8 cellular contexts compared by ENCODE assay signal in the genomic region with DNA sequence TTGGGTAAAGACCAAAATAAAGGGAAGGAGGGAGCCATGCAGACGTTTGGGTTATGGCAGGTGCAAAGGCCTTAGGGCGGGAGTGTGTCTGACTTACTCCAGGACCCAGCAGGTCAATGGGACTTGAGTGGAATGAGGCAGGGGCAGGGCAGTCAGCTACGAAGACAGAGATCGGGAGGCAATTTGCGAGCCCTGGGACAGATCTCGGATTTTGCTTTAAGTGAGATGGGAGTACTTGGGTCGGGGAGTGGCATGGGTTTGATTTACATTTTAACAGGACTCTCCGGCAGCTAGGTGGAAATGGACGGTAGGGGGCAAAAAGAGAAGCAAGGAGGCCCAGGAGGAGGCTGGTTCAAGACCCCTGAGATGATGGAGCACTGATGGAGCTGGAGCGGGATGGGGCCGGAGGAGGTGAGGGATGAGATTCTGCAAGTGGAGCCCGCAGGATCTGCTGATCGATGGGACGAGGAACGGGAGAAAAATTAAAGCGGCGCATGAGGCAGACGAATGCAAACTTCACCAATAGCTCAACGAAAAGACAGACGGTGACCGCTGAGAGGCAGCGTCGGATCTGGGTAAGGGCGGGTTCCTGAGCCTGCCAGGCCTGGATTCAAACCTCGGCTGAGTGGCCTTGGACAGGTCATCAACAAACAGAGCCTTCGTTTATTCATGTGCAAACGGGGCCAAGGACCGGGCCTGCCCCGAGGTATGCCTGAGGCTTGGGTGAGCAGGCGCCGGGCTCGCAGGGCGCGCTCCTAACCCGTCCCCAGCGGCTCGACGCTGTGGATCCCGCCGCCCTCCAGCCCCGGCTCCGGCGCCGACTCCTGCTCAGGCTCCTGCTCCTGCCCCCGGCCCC. TPM values are rescaled to one million over a fixed set of nuclear protein-coding genes. Genes with fewer than 3 reads are reported as not detected.
DNase-seq lines count a peak whose midpoint lies in the region; ATAC-seq and TF ChIP-seq lines count a peak whose summit lies in the region.

No MANE protein-coding gene starts in this region.

- H3K4me1 Mint-ChIP-seq in immature natural killer cell: peaks cover 41 to 53% of the 10 kb centered on the region in 2 donors

- peaks cover 3 to 7% (median 6%) of the 10 kb centered on the region in 3 donors for H3K36me3 Mint-ChIP-seq in immature natural killer cell

- H3K9me3 Mint-ChIP-seq in immature natural killer cell: no peaks in the 10 kb centered on the region

- peak overlapping the region; percentile 34 to 57 for H3K4me3 ChIP-seq in cardiac fibroblast (replicated peaks in 1 of 2; ENCODE audit: low read depth in 2 of 2, low read length in 2 of 2)

- H3K4me3 Mint-ChIP-seq in immature natural killer cell: peak overlapping the region; percentile 90 to 95 (median 91)

- peak overlapping the region; percentile 86 to 97 (median 93) for H3K27ac Mint-ChIP-seq in immature natural killer cell

- peak; percentile 64 for ATAC-seq in HG02870 (IDR thresholded peaks at IDR 0.05; ENCODE audit: unreplicated experiment)

- TF ChIP-seq CTCF in cardiac fibroblast (IDR thresholded peaks at IDR 0.05; ENCODE audit: low read depth, low read length): peak; percentile 30

- peak; percentile 90 for DNase-seq in activated effector memory CD4-positive, alpha-beta T cell treated with anti-CD3 and anti-CD28 coated beads, Interleukin-2, amount 50 U/mL, for 16 hours
- DNase-seq in activated effector memory CD4-positive, alpha-beta T cell treated with Interleukin-2 at 50 U/mL for 16 hours: no peak
- DNase-seq in NCI-H146 (lab: John Stamatoyannopoulos, UW) (peak; percentile 89), T1000 (lab: John Stamatoyannopoulos, UW) (peak; percentile 38), cardiac fibroblast (ENCODE audit: low read depth in 2 of 2) (peak; percentile 80 to 81), immature natural killer cell (peak in 2 of 3 donors; percentile 36 to 37), smooth muscle cell of the brain vasculature (ENCODE audit: low read depth, low spot score) (peak; percentile 37)

- H3K27me3 Mint-ChIP-seq in immature natural killer cell (ENCODE audit: low read depth in 3 of 3): peaks cover 7 to 18% (median 14%) of the 10 kb centered on the region in 3 donors

RNA-seq across cellular contexts. Expression of gene RBCK1, which starts 0.8 kb away (rescaled TPM):
- polyA plus RNA-seq in immature natural killer cell: 100 to 1,000 TPM; 110 to 131 (median 126) TPM

RNA-seq across cellular contexts. Expression of gene TRIB3, which starts 26.8 kb away (rescaled TPM):
- polyA plus RNA-seq in immature natural killer cell: 10 to 100 TPM; 17.0 to 27.6 (median 25.0) TPM

RNA-seq across cellular contexts. Expression of gene TBC1D20, which starts 55.0 kb away (rescaled TPM):
- 10 to 100 TPM; 19.4 to 38.3 (median 33.2) TPM for polyA plus RNA-seq in immature natural killer cell
